In the genomic region with DNA sequence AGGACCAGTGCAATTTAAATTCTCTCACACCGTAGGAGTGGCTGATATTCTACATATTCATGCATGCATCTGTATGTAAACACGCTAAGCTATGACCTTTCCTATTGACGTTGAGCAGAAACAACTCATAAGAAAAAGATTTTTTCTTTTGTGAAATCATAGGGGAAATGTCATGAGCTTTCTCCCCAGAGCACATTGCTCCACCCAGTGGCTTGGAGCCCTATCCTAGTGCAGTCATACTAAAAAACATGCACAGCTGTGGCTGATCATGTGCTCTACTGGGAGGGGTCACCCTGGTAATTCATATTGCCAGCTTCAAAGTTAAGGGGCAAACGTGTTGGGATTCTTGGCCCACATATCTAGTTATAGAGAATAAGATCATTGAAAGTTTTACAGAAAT, we compare ENCODE assay signal across 1 cellular context.
A peak's percentile ranks its signal among the peaks of the same experiment; 100 is the strongest.
TF ChIP-seq lines count a peak whose summit lies in the region.

No MANE protein-coding gene starts in this region.

TF ChIP-seq in K562, 482 proteins besides CTCF, POLR2A, EP300 and RAD21 (continued from another document):
- TF ChIP-seq, protein P1, sequence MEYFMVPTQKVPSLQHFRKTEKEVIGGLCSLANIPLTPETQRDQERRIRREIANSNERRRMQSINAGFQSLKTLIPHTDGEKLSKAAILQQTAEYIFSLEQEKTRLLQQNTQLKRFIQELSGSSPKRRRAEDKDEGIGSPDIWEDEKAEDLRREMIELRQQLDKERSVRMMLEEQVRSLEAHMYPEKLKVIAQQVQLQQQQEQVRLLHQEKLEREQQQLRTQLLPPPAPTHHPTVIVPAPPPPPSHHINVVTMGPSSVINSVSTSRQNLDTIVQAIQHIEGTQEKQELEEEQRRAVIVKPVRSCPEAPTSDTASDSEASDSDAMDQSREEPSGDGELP (CRISPR knock-in tag; IDR thresholded peaks at IDR 0.05; ENCODE audit: borderline replicate concordance): peak; percentile 77
- no peak for TF ChIP-seq OTX1 (CRISPR knock-in tag; IDR thresholded peaks at IDR 0.05)
